ENCODE assay signal across 8 cellular contexts in genomic region chr13:50511877-50512332, GRCh38.
A peak's percentile ranks its signal among the peaks of the same experiment; 100 is the strongest.
DNase-seq lines count a peak whose midpoint lies in the region; ATAC-seq and TF ChIP-seq lines count a peak whose summit lies in the region.

No MANE protein-coding gene starts in this region.

- intact Hi-C loops in PC-3 (cut with micrococcal nuclease) = loop anchor here (10.0 kb wide), 1 partner anchor 127 kb away; no protein-coding TSS in a partner anchor

- H3K27ac ChIP-seq in PC-3 (ENCODE audit: low read length) = no peak overlapping the region
- peak overlapping the region; percentile 67 for H3K27ac ChIP-seq in layer of hippocampus (ENCODE audit: low read depth, low read length)

- peak overlapping the region; percentile 89 for H3K4me2 ChIP-seq in PC-3 (ENCODE audit: low read length)

- no peak overlapping the region for H3K9ac ChIP-seq in PC-3 (ENCODE audit: low read length)

- CTCF ChIA-PET in PC-3 (lab: Charles Lee) = no interaction called here

- no peaks in the 10 kb centered on the region for H4K20me1 ChIP-seq in PC-3 (ENCODE audit: low read length)

- H2AFZ ChIP-seq in PC-3 (ENCODE audit: low read length) = peak overlapping the region; percentile 88

- TF ChIP-seq CTCF in PC-3 (conservative IDR thresholded peaks at IDR 0.05; ENCODE audit: low read depth, low read length) = no peak

- H3K79me2 ChIP-seq in PC-3 (ENCODE audit: low read length) = no peaks in the 10 kb centered on the region

- H3K9me3 ChIP-seq in PC-3 (ENCODE audit: low read length) = no peaks in the 10 kb centered on the region

- peak overlapping the region; percentile 60 for H3K4me3 ChIP-seq in PC-3 (ENCODE audit: low read length)

- H3K36me3 ChIP-seq in PC-3 (ENCODE audit: low read depth, low read length) = no peaks in the 10 kb centered on the region

- no peaks in the 10 kb centered on the region for H3K9me2 ChIP-seq in PC-3 (replicated peaks; ENCODE audit: low read length)

- POLR2A ChIA-PET in PC-3 (lab: Charles Lee; ENCODE audit: unreplicated experiment) = no interaction called here

- ATAC-seq in GM18499 (IDR thresholded peaks at IDR 0.05; ENCODE audit: insufficient read depth, unreplicated experiment) (peak; percentile 40), HG02798 (IDR thresholded peaks at IDR 0.05; ENCODE audit: poor library complexity, unreplicated experiment) (peak; percentile 34), PC-3 (peak; percentile 14; the same call in 1 of the 2 replicates)

- no peaks in the 10 kb centered on the region for H3K27me3 ChIP-seq in PC-3 (ENCODE audit: low read length)
- no peaks in the 10 kb centered on the region for H3K27me3 ChIP-seq in layer of hippocampus (ENCODE audit: control insufficient read depth, insufficient read depth, low read length)

- H3F3A ChIP-seq in PC-3 (ENCODE audit: low read length, unreplicated experiment) = no peaks in the 10 kb centered on the region

- DNase-seq in PC-3 (no peak), globus pallidus (ENCODE audit: low spot score) (no peak), NCI-H187 treated with DMSO at 0.1 percent for 48 hours (lab: John Stamatoyannopoulos, UW) (no peak), HT-29 (ENCODE audit: low spot score) (no peak), A172 (ENCODE audit: low spot score) (no peak)

- no TSS peak for BruUV-seq in PC-3 (replicated peaks; lab: Mats Ljungman, UMichigan)

- H3K4me1 ChIP-seq in PC-3 (ENCODE audit: insufficient read depth, low read length) = peaks cover 19% of the 10 kb centered on the region
